16 cellular contexts compared by ENCODE assay signal in genomic region chr3:111846717-111847116, GRCh38. TPM values are rescaled to one million over a fixed set of nuclear protein-coding genes. Genes with fewer than 3 reads are reported as not detected.
DNase-seq lines count a peak whose midpoint lies in the region; ATAC-seq, FAIRE-seq and TF ChIP-seq lines count a peak whose summit lies in the region.
"Had no signal": no experiment of that assay in that cellular context is flagged by ENCODE, and none has a peak within 500 bp of the region (broad histone marks: within the 10 kb centered on the region; RNA-seq: fewer than 3 reads in every experiment).

No MANE protein-coding gene starts in this region.

- BruUV-seq in Caco-2 (replicated peaks; lab: Mats Ljungman, UMichigan): TSS peak; percentile 27

- H3K4me3 ChIP-seq in Caco-2 (ENCODE audit: low read depth, low read length): no peak overlapping the region
- no peak overlapping the region for H3K4me3 ChIP-seq in spleen
- H3K4me3 ChIP-seq: ovary had no signal

- TF ChIP-seq CTCF in Caco-2 (IDR thresholded peaks at IDR 0.05; ENCODE audit: insufficient read depth in 1 of 2, low read depth in 1 of 2, low read length in 1 of 2, severe bottlenecking in 1 of 2, unreplicated experiment in 1 of 2): no peak
- TF ChIP-seq CTCF in omental fat pad (IDR thresholded peaks at IDR 0.05): no peak
- TF ChIP-seq CTCF in spleen (IDR thresholded peaks at IDR 0.05 in 8 of 11, conservative IDR thresholded peaks at IDR 0.05 in 3 of 11): no peak

- H3K4me1 Mint-ChIP-seq in Caco-2 (ENCODE audit: low read depth, unreplicated experiment): peaks cover 23% of the 10 kb centered on the region
- H3K4me1 Mint-ChIP-seq: memory B cell; stimulated activated memory B cell treated with anti-CD40 and anti-IgM and Interleukin-4, amounts not matched to agents 10 μg/mL and 1 μg/mL and 100 μg/mL, for 72 hours had no signal

- TF ChIP-seq POLR2A in spleen (IDR thresholded peaks at IDR 0.05): no peak

- intact Hi-C loops in Caco-2 (cut with micrococcal nuclease; ENCODE audit: unreplicated experiment): no loop called here
- intact Hi-C loops in spleen (cut with DNase I; ENCODE audit: low total_unique reads): no loop called here

- H3K36me3 Mint-ChIP-seq in Caco-2 (ENCODE audit: insufficient read depth, unreplicated experiment): peaks cover 11% of the 10 kb centered on the region
- H3K36me3 Mint-ChIP-seq: activated naive CD8-positive, alpha-beta T cell treated with anti-CD3 and anti-CD28 coated beads for 36 hours; CD4-positive, CD25-positive, alpha-beta regulatory T cell; stimulated activated memory B cell treated with anti-CD40 and anti-IgM and Interleukin-4, amounts not matched to agents 10 μg/mL and 1 μg/mL and 100 μg/mL, for 72 hours had no signal

- no peaks in the 10 kb centered on the region for H3K27me3 Mint-ChIP-seq in Caco-2 (ENCODE audit: insufficient read depth, unreplicated experiment)

- peak overlapping the region; percentile 87 for H3K27ac ChIP-seq in epithelial cell of prostate
- H3K27ac ChIP-seq in spleen: no peak overlapping the region
- H3K27ac ChIP-seq: ovary had no signal

- peak; percentile 86 for ATAC-seq in omental fat pad (ENCODE audit: low FRiP score)
- ATAC-seq in GM19324 (IDR thresholded peaks at IDR 0.05; ENCODE audit: low FRiP score, unreplicated experiment): no peak
- no peak for ATAC-seq in HG03196 (IDR thresholded peaks at IDR 0.05; ENCODE audit: unreplicated experiment)
- ATAC-seq: stimulated activated memory B cell treated with anti-CD40 and anti-IgM and Interleukin-4, amounts not matched to agents 10 μg/mL and 1 μg/mL and 100 μg/mL, for 72 hours had no signal

- POLR2A ChIA-PET in Caco-2 (lab: Charles Lee): no interaction called here

- H3K4me1 ChIP-seq in Caco-2 (no peaks in the 10 kb centered on the region), spleen (peaks cover 0 to 6% (median 2%) of the 10 kb centered on the region in 6 donors)

- 45 to 75% (median 52%) methylated on average over 2 of the region's 2 CpGs for WGBS in spleen, 5 donors

- no peaks in the 10 kb centered on the region for H3K9me3 Mint-ChIP-seq in Caco-2 (ENCODE audit: unreplicated experiment)
- H3K9me3 Mint-ChIP-seq: activated naive CD8-positive, alpha-beta T cell treated with anti-CD3 and anti-CD28 coated beads for 36 hours; CD4-positive, CD25-positive, alpha-beta regulatory T cell; memory B cell; stimulated activated memory B cell treated with anti-CD40 and anti-IgM and Interleukin-4, amounts not matched to agents 10 μg/mL and 1 μg/mL and 100 μg/mL, for 72 hours had no signal

- no peak overlapping the region for H3K4me3 Mint-ChIP-seq in Caco-2 (ENCODE audit: unreplicated experiment)
- H3K4me3 Mint-ChIP-seq: activated naive CD8-positive, alpha-beta T cell treated with anti-CD3 and anti-CD28 coated beads for 36 hours; CD4-positive, CD25-positive, alpha-beta regulatory T cell; memory B cell; stimulated activated memory B cell treated with anti-CD40 and anti-IgM and Interleukin-4, amounts not matched to agents 10 μg/mL and 1 μg/mL and 100 μg/mL, for 72 hours had no signal

- CTCF ChIA-PET in Caco-2 (lab: Charles Lee): no interaction called here

- H3K27me3 ChIP-seq in Caco-2 (replicated peaks; ENCODE audit: control insufficient read depth, insufficient read depth, low read length) (no peaks in the 10 kb centered on the region), spleen (replicated peaks in 1 of 7) (no peaks in the 10 kb centered on the region)
- H3K27me3 ChIP-seq: ovary had no signal

- no peak overlapping the region for H3K27ac Mint-ChIP-seq in Caco-2 (ENCODE audit: unreplicated experiment)
- H3K27ac Mint-ChIP-seq: activated naive CD8-positive, alpha-beta T cell treated with anti-CD3 and anti-CD28 coated beads for 36 hours; CD4-positive, CD25-positive, alpha-beta regulatory T cell; memory B cell; stimulated activated memory B cell treated with anti-CD40 and anti-IgM and Interleukin-4, amounts not matched to agents 10 μg/mL and 1 μg/mL and 100 μg/mL, for 72 hours had no signal

- peak; percentile 84 for FAIRE-seq in RCC 7860 (lab: Jason Lieb, UNC)
- FAIRE-seq: TTC549 had no signal

- DNase-seq in Caco-2 (no peak), RCC 7860 (ENCODE audit: low spot score) (peak; percentile 83), epithelial cell of prostate (ENCODE audit: low read depth, low spot score) (peak; percentile 49), omental fat pad (ENCODE audit: low spot score) (no peak), spleen (no peak), SKM-1 treated with dmso at 0.1 percent for 144 hours (lab: John Stamatoyannopoulos, UW; ENCODE audit: unreplicated experiment) (no peak)
- DNase-seq: activated naive CD8-positive, alpha-beta T cell treated with anti-CD3 and anti-CD28 coated beads for 36 hours; CD4-positive, CD25-positive, alpha-beta regulatory T cell; cortex of kidney; ovary; stimulated activated CD4-positive, alpha-beta T cell treated with anti-CD3 and anti-CD28 coated beads, Interleukin-2, amount 100 ng/mL, for 24 hours had no signal

- no peaks in the 10 kb centered on the region for H3K9me3 ChIP-seq in Caco-2
- no peaks in the 10 kb centered on the region for H3K9me3 ChIP-seq in spleen
- H3K9me3 ChIP-seq: ovary had no signal

- H3K36me3 ChIP-seq in Caco-2 (ENCODE audit: control insufficient read depth, insufficient read depth, low read length) (no peaks in the 10 kb centered on the region; the same call in 1 of the 2 replicates), spleen (no peaks in the 10 kb centered on the region)
- H3K36me3 ChIP-seq: ovary had no signal

RNA-seq across cellular contexts. Expression of gene PHLDB2, which starts 12.3 kb away (rescaled TPM):
- total RNA-seq in Caco-2 (2022) (59.9 and 60.5 TPM in 2 replicates), omental fat pad (100 to 1,000 TPM in 3 of 4 donors, 10 to 100 TPM in 1; 89.5 to 421 (median 186) TPM), spleen (10 to 100 TPM; 28.3 to 78.6 (median 50.9) TPM)
- 10 to 100 TPM in 2 of 3 donors, 1 to 10 TPM in 1; 4.7 to 18.8 (median 13.4) TPM for polyA plus RNA-seq in spleen

Comparison
In these comparisons a context has a peak if more than half of its experiments do, and no peak if none do; other contexts are left out.
1. DNase-seq: peak in RCC 7860 (single experiment) and epithelial cell of prostate (single experiment); none in Caco-2 (0 of 2), omental fat pad (single experiment), spleen (single experiment) and SKM-1 treated with dmso at 0.1 percent for 144 hours (single experiment).